20 cellular contexts compared by ENCODE assay signal in genomic region chr3:170440346-170440745, GRCh38. TPM values are rescaled to one million over a fixed set of nuclear protein-coding genes. Genes with fewer than 3 reads are reported as not detected.
DNase-seq lines count a peak whose midpoint lies in the region; ATAC-seq and TF ChIP-seq lines count a peak whose summit lies in the region.
"Had no signal": no experiment of that assay in that cellular context is flagged by ENCODE, and none has a peak within 500 bp of the region (broad histone marks: within the 10 kb centered on the region; RNA-seq: fewer than 3 reads in every experiment).

No MANE protein-coding gene starts in this region.

- TF ChIP-seq RAD21 in SK-N-SH (IDR thresholded peaks at IDR 0.05; ENCODE audit: low read length) = no peak

- no peaks in the 10 kb centered on the region for H4K20me1 ChIP-seq in SK-N-SH (ENCODE audit: insufficient read depth)
- H4K20me1 ChIP-seq: BLaER1 treated with 17β-estradiol and CSF1 and Interleukin-3, amounts not matched to agents 10 nM and 100 nM had no signal

- no peaks in the 10 kb centered on the region; a peak in 1 of 4 replicates for H3K4me1 ChIP-seq in SK-N-SH (ENCODE audit: control insufficient read depth in 1 of 2, insufficient read depth in 2 of 2, low read depth in 1 of 2, low read length in 1 of 2)
- H3K4me1 ChIP-seq: BLaER1 treated with 17β-estradiol and CSF1 and Interleukin-3, amounts not matched to agents 10 nM and 100 nM had no signal

- H3K27ac ChIP-seq in SK-N-SH (ENCODE audit: low read depth in 2 of 2, low read length in 1 of 2) = no peak overlapping the region
- H3K27ac ChIP-seq: BLaER1 treated with 17β-estradiol and CSF1 and Interleukin-3, amounts not matched to agents 10 nM and 100 nM; tibial nerve had no signal

- H3K4me2 ChIP-seq in SK-N-SH = no peak overlapping the region
- H3K4me2 ChIP-seq: BLaER1 treated with 17β-estradiol and CSF1 and Interleukin-3, amounts not matched to agents 10 nM and 100 nM had no signal

- POLR2A ChIA-PET in SK-N-SH (lab: Yijun Ruan, JAX) = no interaction called here

- H3F3A ChIP-seq in SK-N-SH (replicated peaks; ENCODE audit: insufficient read depth) = peaks cover 3% of the 10 kb centered on the region

- H3K27me3 ChIP-seq in SK-N-SH (ENCODE audit: insufficient read depth) = no peaks in the 10 kb centered on the region
- H3K27me3 ChIP-seq: BLaER1 treated with 17β-estradiol and CSF1 and Interleukin-3, amounts not matched to agents 10 nM and 100 nM; tibial nerve had no signal

- no peaks in the 10 kb centered on the region for H3K9me2 ChIP-seq in SK-N-SH

- H3K9ac ChIP-seq in SK-N-SH = no peak overlapping the region
- H3K9ac ChIP-seq: BLaER1 treated with 17β-estradiol and CSF1 and Interleukin-3, amounts not matched to agents 10 nM and 100 nM had no signal

- H3K36me3 ChIP-seq in SK-N-SH (replicated peaks in 1 of 2; ENCODE audit: control insufficient read depth in 1 of 2, insufficient read depth in 2 of 2, low read length in 1 of 2) = no peaks in the 10 kb centered on the region
- H3K36me3 ChIP-seq: BLaER1 treated with 17β-estradiol and CSF1 and Interleukin-3, amounts not matched to agents 10 nM and 100 nM had no signal

- DNase-seq in SK-N-SH (no peak), SW480 (ENCODE audit: low spot score) (peak; percentile 26), epithelial cell of proximal tubule (ENCODE audit: low read depth) (peak; percentile 31), head of caudate nucleus (no peak)
- no peak for DNase-seq in stimulated activated naive CD8-positive, alpha-beta T cell treated with anti-CD3 and anti-CD28 coated beads, Interleukin-15, Interleukin-2, amounts not matched to agents 100 U/mL and 50 U/mL, for 24 hours
- DNase-seq: activated CD8-positive, alpha-beta memory T cell treated with anti-CD3 and anti-CD28 coated beads for 24 hours; activated T-cell treated with anti-CD3 and anti-CD28 coated beads, Interleukin-2, amount 50 U/mL, for 72 hours; foreskin melanocyte; GOT3; left colon; NCI-H187 treated with DMSO at 0.1 percent for 48 hours; NCI-H446 treated with DMSO at 0.1 percent for 48 hours; SHP77 treated with DMSO at 0.1 percent for 48 hours; T-helper 17 cell had no signal

- no peak for TF ChIP-seq CTCF in SK-N-SH (IDR thresholded peaks at IDR 0.05)
- TF ChIP-seq CTCF in epithelial cell of proximal tubule (conservative IDR thresholded peaks at IDR 0.05; ENCODE audit: low read depth, low read length) = no peak

- H3K9me3 ChIP-seq in SK-N-SH = no peaks in the 10 kb centered on the region
- H3K9me3 ChIP-seq: BLaER1 treated with 17β-estradiol and CSF1 and Interleukin-3, amounts not matched to agents 10 nM and 100 nM; tibial nerve had no signal

- intact Hi-C loops in head of caudate nucleus (cut with DNase I) = no loop called here

- no peaks in the 10 kb centered on the region for H3K79me2 ChIP-seq in SK-N-SH (ENCODE audit: insufficient read depth)

- ATAC-seq in SK-N-SH treated with all-trans-retinoic acid at 6 μM for 48 hours (no peak), HG03025 (IDR thresholded peaks at IDR 0.05; ENCODE audit: low FRiP score, unreplicated experiment) (no peak), GM19395 (IDR thresholded peaks at IDR 0.05; ENCODE audit: unreplicated experiment) (no peak)
- ATAC-seq in stimulated activated naive CD8-positive, alpha-beta T cell treated with anti-CD3 and anti-CD28 coated beads, Interleukin-15, Interleukin-2, amounts not matched to agents 100 U/mL and 50 U/mL, for 24 hours = peak; percentile 45
- ATAC-seq: activated T-cell treated with anti-CD3 and anti-CD28 coated beads, Interleukin-2, amount 50 U/mL, for 72 hours; left colon; T-helper 17 cell had no signal

- no peak overlapping the region for H2AFZ ChIP-seq in SK-N-SH (ENCODE audit: low read depth)

- H3K4me3 ChIP-seq in SK-N-SH (ENCODE audit: low read depth in 2 of 2, low read length in 1 of 2) = no peak overlapping the region
- no peak overlapping the region for H3K4me3 ChIP-seq in epithelial cell of proximal tubule (ENCODE audit: low read depth, low read length)
- H3K4me3 ChIP-seq: BLaER1 treated with 17β-estradiol and CSF1 and Interleukin-3, amounts not matched to agents 10 nM and 100 nM; tibial nerve had no signal

- WGBS in SK-N-SH (ENCODE audit: low lambda C conversion rate) = 86% methylated on average over 2 of the region's 2 CpGs

- CTCF ChIA-PET in SK-N-SH (lab: Yijun Ruan, JAX) = interaction anchor here (0.6 to 1.5 kb wide), 5 partner anchors 9 to 371 kb away, joined by 3 to 5 read pairs (median 3); no protein-coding TSS in a partner anchor

- TF ChIP-seq EP300 in SK-N-SH (IDR thresholded peaks at IDR 0.05; ENCODE audit: borderline replicate concordance in 1 of 2, low read depth in 1 of 2, low read length in 1 of 2) = no peak

TF ChIP-seq in SK-N-SH, 30 proteins besides CTCF, POLR2A, EP300 and RAD21 (continues in another document):
- TF ChIP-seq MAX (IDR thresholded peaks at IDR 0.05; ENCODE audit: low read depth) (no peak), MEF2A (IDR thresholded peaks at IDR 0.05; ENCODE audit: borderline replicate concordance, low read depth) (no peak), POLR2AphosphoS5 (IDR thresholded peaks at IDR 0.05; ENCODE audit: low read depth, low read length) (no peak), GABPA (IDR thresholded peaks at IDR 0.05; ENCODE audit: low read depth) (no peak), CHD2 (IDR thresholded peaks at IDR 0.05; ENCODE audit: low read length, partially characterized antibody) (no peak), RXRA (IDR thresholded peaks at IDR 0.05; ENCODE audit: borderline replicate concordance, low read depth) (no peak), ZBTB33 (IDR thresholded peaks at IDR 0.05; ENCODE audit: borderline replicate concordance, low read depth) (no peak), SIN3A (IDR thresholded peaks at IDR 0.05; ENCODE audit: borderline replicate concordance, low read depth, low read length) (no peak)

TF ChIP-seq in SK-N-SH treated with all-trans-retinoic acid at 6 μM for 48 hours, 23 proteins besides CTCF, POLR2A, EP300 and RAD21:
- TF ChIP-seq SNAI2 (CRISPR knock-in tag; IDR thresholded peaks at IDR 0.05) = no peak
- no peak for TF ChIP-seq ZNF565 (CRISPR knock-in tag; conservative IDR thresholded peaks at IDR 0.05; ENCODE audit: low read depth)

RNA-seq across cellular contexts. Expression of gene CLDN11, which starts 21.7 kb away (rescaled TPM):
- 1.6 and 2.2 TPM in 2 replicates for polyA plus RNA-seq in SK-N-SH (2012; rRNA removed)
- polyA plus RNA-seq in SK-N-SH (2012; cell fraction: cytosol; rRNA removed) = 0.93 and 1.5 TPM in 2 replicates
- polyA plus RNA-seq in SK-N-SH (2012; cell fraction: nucleus; rRNA removed) = 2.5 and 4.0 TPM in 2 replicates
- 33.7 and 61.0 TPM in 2 replicates for total RNA-seq in epithelial cell of proximal tubule
- total RNA-seq: activated T-cell treated with anti-CD3 and anti-CD28 coated beads, Interleukin-2, amount 50 U/mL, for 72 hours; T-helper 17 cell had no signal
- polyA plus RNA-seq: IgD-negative memory B cell had no signal

Comparison
In these comparisons a context has a peak if more than half of its experiments do, and no peak if none do; other contexts are left out.
1. DNase-seq: peak in SW480 (single experiment) and epithelial cell of proximal tubule (single experiment); none in SK-N-SH (single experiment), stimulated activated naive CD8-positive, alpha-beta T cell treated with anti-CD3 and anti-CD28 coated beads, Interleukin-15, Interleukin-2, amounts not matched to agents 100 U/mL and 50 U/mL, for 24 hours (single experiment) and head of caudate nucleus (0 of 42).